Comparison of ENCODE assay signal across 8 cellular contexts in the genomic region with DNA sequence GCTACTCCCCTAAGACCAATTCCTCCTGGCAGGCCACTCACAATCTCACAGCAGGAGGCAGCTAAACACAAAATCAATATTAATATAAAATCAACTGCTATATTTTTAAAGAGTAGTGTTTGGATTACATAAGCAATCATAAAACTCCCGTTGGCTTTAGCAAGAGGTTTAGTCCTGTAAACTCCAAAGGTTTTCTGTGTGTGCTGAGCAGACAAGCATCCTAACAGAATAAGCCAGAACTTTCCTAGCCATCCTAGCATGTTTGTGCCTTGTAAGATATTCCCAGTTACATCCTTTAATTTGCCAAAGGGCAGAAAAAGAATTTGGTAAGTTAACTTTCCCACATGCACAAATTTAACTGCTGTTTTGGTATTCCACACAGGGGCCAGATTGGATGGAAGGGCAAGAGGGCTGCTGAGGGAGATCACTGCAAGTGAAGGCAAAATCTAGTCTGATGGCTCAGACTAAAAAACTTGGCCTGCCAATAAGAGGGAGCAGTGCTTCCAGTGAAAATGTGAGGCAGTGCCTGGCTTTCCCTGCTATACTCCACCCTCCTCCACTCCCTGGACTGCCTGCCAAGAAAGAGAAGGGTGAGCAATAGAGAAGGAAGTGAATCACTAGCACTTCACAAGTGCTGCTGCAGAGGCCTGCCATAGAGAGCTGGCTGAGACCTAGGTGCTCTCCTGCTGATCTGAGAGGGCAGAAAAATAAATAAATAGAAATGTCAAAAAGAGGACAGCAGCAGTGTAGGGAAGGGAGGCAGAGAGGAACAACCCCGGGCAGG. TPM values are rescaled to one million over a fixed set of nuclear protein-coding genes. Genes with fewer than 3 reads are reported as not detected.
A peak's percentile ranks its signal among the peaks of the same experiment; 100 is the strongest.
DNase-seq lines count a peak whose midpoint lies in the region; ATAC-seq and TF ChIP-seq lines count a peak whose summit lies in the region.
"Not testable (repeated sequence)": the region's sequence is repeated elsewhere in the genome, so short reads cannot be mapped to it uniquely, and the experiment has no call there.

No MANE protein-coding gene starts in this region.

- H3K9me3 Mint-ChIP-seq in activated naive CD8-positive, alpha-beta T cell treated with anti-CD3 and anti-CD28 coated beads, Interleukin-2, amount 50 U/mL, for 24 hours: not testable (repeated sequence)

- not testable (repeated sequence) for H3K27me3 Mint-ChIP-seq in T-helper 17 cell; activated naive CD8-positive, alpha-beta T cell treated with anti-CD3 and anti-CD28 coated beads, Interleukin-2, amount 50 U/mL, for 24 hours

- H3K36me3 ChIP-seq in prostate gland, tibial nerve: not testable (repeated sequence)

- not testable (repeated sequence) for H3K27me3 ChIP-seq in prostate gland (replicated peaks; ENCODE audit: insufficient read depth); tibial nerve

- not testable (repeated sequence) for H3K9me3 ChIP-seq in T-helper 17 cell (ENCODE audit: control insufficient read depth, low read length, poor library complexity, severe bottlenecking); prostate gland; tibial nerve

- H3K27ac ChIP-seq in prostate gland: not testable (repeated sequence)
- peak overlapping the region in 2 of 4 donors; percentile 41 to 80 for H3K27ac ChIP-seq in tibial nerve

- intact Hi-C loops in prostate gland (cut with DNase I): not testable (repeated sequence)

- not testable (repeated sequence) for H3K4me3 ChIP-seq in prostate gland, tibial nerve

- not testable (repeated sequence) for TF ChIP-seq CTCF in prostate gland (IDR thresholded peaks at IDR 0.05); tibial nerve (IDR thresholded peaks at IDR 0.05)

- H3K27ac Mint-ChIP-seq in T-helper 17 cell: peak overlapping the region; percentile 59
- H3K27ac Mint-ChIP-seq in activated naive CD8-positive, alpha-beta T cell treated with anti-CD3 and anti-CD28 coated beads, Interleukin-2, amount 50 U/mL, for 24 hours: peak overlapping the region; percentile 69

- TF ChIP-seq POLR2A in prostate gland (IDR thresholded peaks at IDR 0.05); tibial nerve (IDR thresholded peaks at IDR 0.05): not testable (repeated sequence)

- peak overlapping the region; percentile 57 for H3K4me3 Mint-ChIP-seq in T-helper 17 cell
- H3K4me3 Mint-ChIP-seq in activated naive CD8-positive, alpha-beta T cell treated with anti-CD3 and anti-CD28 coated beads, Interleukin-2, amount 50 U/mL, for 24 hours: peak overlapping the region; percentile 18

- ATAC-seq in T-helper 17 cell (peak; percentile 59), esophagus mucosa (peak; percentile 99)
- peak; percentile 96 for ATAC-seq in activated naive CD8-positive, alpha-beta T cell treated with anti-CD3 and anti-CD28 coated beads, Interleukin-2, amount 50 U/mL, for 24 hours

- H3K4me1 Mint-ChIP-seq in T-helper 17 cell: peaks cover 27% of the 10 kb centered on the region
- H3K4me1 Mint-ChIP-seq in activated naive CD8-positive, alpha-beta T cell treated with anti-CD3 and anti-CD28 coated beads, Interleukin-2, amount 50 U/mL, for 24 hours: peaks cover 50% of the 10 kb centered on the region

- DNase-seq in DMS53 treated with DMSO at 0.1 percent for 48 hours (lab: John Stamatoyannopoulos, UW; ENCODE audit: unreplicated experiment): peak; percentile 69
- DNase-seq in NCI-H1092 (lab: John Stamatoyannopoulos, UW): peak; percentile 69
- not testable (repeated sequence) for DNase-seq in T-helper 17 cell
- peak; percentile 20 for DNase-seq in activated naive CD8-positive, alpha-beta T cell treated with anti-CD3 and anti-CD28 coated beads, Interleukin-2, amount 50 U/mL, for 24 hours
- DNase-seq in kidney tubule cell (ENCODE audit: low spot score): peak; percentile 84
- peak; percentile 78 for DNase-seq in prostate gland (ENCODE audit: low spot score)
- DNase-seq in tibial nerve (ENCODE audit: low spot score in 2 of 2): peak; percentile 55 to 83

- 10% methylated on average over 2 of the region's 2 CpGs for WGBS in prostate gland
- WGBS in tibial nerve, 2 donors: 5 to 12% methylated on average over 2 of the region's 2 CpGs

- TF ChIP-seq EP300 in tibial nerve (IDR thresholded peaks at IDR 0.05): peak in 1 of 2 donors; percentile 50

- not testable (repeated sequence) for H3K36me3 Mint-ChIP-seq in T-helper 17 cell (ENCODE audit: low read depth)
- H3K36me3 Mint-ChIP-seq in activated naive CD8-positive, alpha-beta T cell treated with anti-CD3 and anti-CD28 coated beads, Interleukin-2, amount 50 U/mL, for 24 hours (ENCODE audit: low read depth): peaks cover 12% of the 10 kb centered on the region

- H3K4me1 ChIP-seq in prostate gland (replicated peaks): not testable (repeated sequence)
- H3K4me1 ChIP-seq in tibial nerve: peaks cover 0 to 29% (median 6%) of the 10 kb centered on the region in 4 donors

RNA-seq across cellular contexts. Expression of gene SPDYE16, which starts 39.9 kb away (rescaled TPM):
- total RNA-seq in T-helper 17 cell: under 1 TPM in 1 of 2 donors, not detected in 1; 0.91 TPM
- not detected for total RNA-seq in esophagus mucosa
- total RNA-seq in prostate gland: under 1 TPM; 0.41 to 0.51 TPM
- under 1 TPM in 1 of 4 donors, not detected in 3; 0.98 TPM for total RNA-seq in tibial nerve

RNA-seq across cellular contexts. Expression of gene POMZP3, which starts 44.0 kb away (rescaled TPM):
- total RNA-seq in T-helper 17 cell: 10 to 100 TPM; 14.6 to 20.2 TPM
- total RNA-seq in esophagus mucosa: 14.7 TPM
- total RNA-seq in prostate gland: 10 to 100 TPM in 1 of 2 donors, 1 to 10 TPM in 1; 8.2 to 11.2 TPM
- total RNA-seq in tibial nerve: 10 to 100 TPM in 1 of 4 donors, 1 to 10 TPM in 3; 7.5 to 15.7 (median 9.1) TPM
